1 cellular context compared by ENCODE assay signal in genomic region chr19:58557253-58558065, GRCh38.
TF ChIP-seq lines count a peak whose summit lies in the region.

No MANE protein-coding gene starts in this region.

TF ChIP-seq in GM23338, 12 proteins besides CTCF, POLR2A, EP300 and RAD21 (continued from another document):
- TF ChIP-seq ZNF462 (CRISPR knock-in tag; IDR thresholded peaks at IDR 0.05) (no peak), JUNB (IDR thresholded peaks at IDR 0.05; ENCODE audit: unreplicated experiment) (no peak), STAT1 (IDR thresholded peaks at IDR 0.05; ENCODE audit: unreplicated experiment) (no peak), ZNF331 (CRISPR knock-in tag; IDR thresholded peaks at IDR 0.05; ENCODE audit: low read depth) (no peak), CREB1 (CRISPR knock-in tag; IDR thresholded peaks at IDR 0.05; ENCODE audit: low read depth) (no peak), EZH2 (IDR thresholded peaks at IDR 0.05; ENCODE audit: low read depth, unreplicated experiment) (no peak), REST (IDR thresholded peaks at IDR 0.05; ENCODE audit: unreplicated experiment) (no peak)
- TF ChIP-seq, protein P1, sequence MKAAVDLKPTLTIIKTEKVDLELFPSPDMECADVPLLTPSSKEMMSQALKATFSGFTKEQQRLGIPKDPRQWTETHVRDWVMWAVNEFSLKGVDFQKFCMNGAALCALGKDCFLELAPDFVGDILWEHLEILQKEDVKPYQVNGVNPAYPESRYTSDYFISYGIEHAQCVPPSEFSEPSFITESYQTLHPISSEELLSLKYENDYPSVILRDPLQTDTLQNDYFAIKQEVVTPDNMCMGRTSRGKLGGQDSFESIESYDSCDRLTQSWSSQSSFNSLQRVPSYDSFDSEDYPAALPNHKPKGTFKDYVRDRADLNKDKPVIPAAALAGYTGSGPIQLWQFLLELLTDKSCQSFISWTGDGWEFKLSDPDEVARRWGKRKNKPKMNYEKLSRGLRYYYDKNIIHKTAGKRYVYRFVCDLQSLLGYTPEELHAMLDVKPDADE (IDR thresholded peaks at IDR 0.05): no peak
